11 cellular contexts compared by ENCODE assay signal in the genomic region with DNA sequence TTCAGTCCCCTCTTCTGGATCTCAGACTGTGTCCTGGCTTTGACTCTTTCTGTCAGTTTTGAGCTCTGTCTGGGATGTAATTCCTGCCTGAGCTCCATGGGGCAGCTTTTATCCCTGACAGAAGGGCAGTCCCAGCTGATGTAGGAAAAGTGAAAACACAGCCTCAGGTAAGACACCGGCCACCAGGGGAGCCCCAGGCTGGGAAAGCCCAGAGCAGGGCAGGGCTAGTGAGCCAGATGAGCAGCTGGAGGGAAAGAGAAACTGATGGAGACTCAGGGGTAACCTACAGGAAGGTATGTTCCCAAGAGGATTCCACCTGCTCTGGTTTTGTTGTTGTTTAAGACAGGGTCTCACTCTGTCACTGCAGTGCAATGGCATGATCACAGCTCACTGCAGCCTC. TPM values are rescaled to one million over a fixed set of nuclear protein-coding genes. Genes with fewer than 3 reads are reported as not detected.
"Had no signal": no experiment of that assay in that cellular context is flagged by ENCODE, and none has a peak within 500 bp of the region (broad histone marks: within the 10 kb centered on the region; RNA-seq: fewer than 3 reads in every experiment).

No MANE protein-coding gene starts in this region.

RNA-seq across cellular contexts. Expression of a gene that starts 0.4 kb away (rescaled TPM):
- total RNA-seq: activated T-cell treated with anti-CD3 and anti-CD28 coated beads, Interleukin-2, amount 50 U/mL, for 4 hours; ascending aorta; cardiac muscle cell; endothelial cell of umbilical vein; frontal cortex; heart left ventricle; left ventricle myocardium inferior; osteoblast; pulmonary artery endothelial cell; sigmoid colon had no signal
- polyA plus RNA-seq: cardiac muscle cell, endothelial cell of umbilical vein, heart left ventricle, neural cell had no signal

RNA-seq across cellular contexts. Expression of a gene that starts 3.5 kb away (rescaled TPM):
- total RNA-seq: activated T-cell treated with anti-CD3 and anti-CD28 coated beads, Interleukin-2, amount 50 U/mL, for 4 hours; ascending aorta; cardiac muscle cell; endothelial cell of umbilical vein; heart left ventricle; left ventricle myocardium inferior; osteoblast; pulmonary artery endothelial cell; sigmoid colon had no signal
- polyA plus RNA-seq: cardiac muscle cell, endothelial cell of umbilical vein, heart left ventricle, neural cell, sigmoid colon had no signal

RNA-seq across cellular contexts. Expression of a gene that starts 23.0 kb away (rescaled TPM):
- total RNA-seq: activated T-cell treated with anti-CD3 and anti-CD28 coated beads, Interleukin-2, amount 50 U/mL, for 4 hours; ascending aorta; cardiac muscle cell; endothelial cell of umbilical vein; frontal cortex; heart left ventricle; left ventricle myocardium inferior; osteoblast; pulmonary artery endothelial cell; sigmoid colon had no signal
- polyA plus RNA-seq: cardiac muscle cell, endothelial cell of umbilical vein, heart left ventricle, neural cell, sigmoid colon had no signal

RNA-seq across cellular contexts. Expression of a gene that starts 41.1 kb away (rescaled TPM):
- total RNA-seq: ascending aorta, cardiac muscle cell, endothelial cell of umbilical vein, frontal cortex, left ventricle myocardium inferior, osteoblast, pulmonary artery endothelial cell, sigmoid colon had no signal
- polyA plus RNA-seq: cardiac muscle cell, endothelial cell of umbilical vein, heart left ventricle, neural cell, sigmoid colon had no signal

RNA-seq across cellular contexts. Expression of a gene that starts 48.4 kb away (rescaled TPM):
- total RNA-seq: activated T-cell treated with anti-CD3 and anti-CD28 coated beads, Interleukin-2, amount 50 U/mL, for 4 hours; ascending aorta; endothelial cell of umbilical vein; frontal cortex; left ventricle myocardium inferior; osteoblast; pulmonary artery endothelial cell had no signal
- polyA plus RNA-seq: heart left ventricle, neural cell had no signal
